15 cellular contexts compared by ENCODE assay signal in genomic region chr3:136385457-136385856, GRCh38.
DNase-seq lines count a peak whose midpoint lies in the region; ATAC-seq, FAIRE-seq and TF ChIP-seq lines count a peak whose summit lies in the region.
"Had no signal": no experiment of that assay in that cellular context is flagged by ENCODE, and none has a peak within 500 bp of the region (broad histone marks: within the 10 kb centered on the region; RNA-seq: fewer than 3 reads in every experiment).

No MANE protein-coding gene starts in this region.

- no peak for FAIRE-seq in GM12891 (lab: Jason Lieb, UNC)
- FAIRE-seq: A204.1, G401.6 had no signal

- H3K36me3 Mint-ChIP-seq in activated CD4-positive, alpha-beta T cell treated with anti-CD3 and anti-CD28 coated beads for 36 hours (ENCODE audit: low read depth), result no peaks in the 10 kb centered on the region
- peaks cover 2% of the 10 kb centered on the region for H3K36me3 Mint-ChIP-seq in effector memory CD8-positive, alpha-beta T cell (ENCODE audit: insufficient read depth)

- no peak overlapping the region for H3K27ac Mint-ChIP-seq in activated CD4-positive, alpha-beta T cell treated with anti-CD3 and anti-CD28 coated beads for 36 hours
- peak overlapping the region; percentile 19 to 71 for H3K27ac Mint-ChIP-seq in effector memory CD8-positive, alpha-beta T cell
- H3K27ac Mint-ChIP-seq: activated T-helper 17 cell treated with anti-CD3 and anti-CD28 coated beads, Interleukin-2, amount 50 U/mL, for 72 hours; GM23338; memory B cell had no signal

- POLR2A ChIA-PET in activated CD4-positive, alpha-beta T cell treated with anti-CD3 and anti-CD28 coated beads for 36 hours (lab: Charles Lee), result no interaction called here

- H3K9me3 Mint-ChIP-seq in activated CD4-positive, alpha-beta T cell treated with anti-CD3 and anti-CD28 coated beads for 36 hours (ENCODE audit: low read depth), result no peaks in the 10 kb centered on the region
- H3K9me3 Mint-ChIP-seq in effector memory CD8-positive, alpha-beta T cell, result no peaks in the 10 kb centered on the region
- H3K9me3 Mint-ChIP-seq: activated T-helper 17 cell treated with anti-CD3 and anti-CD28 coated beads, Interleukin-2, amount 50 U/mL, for 72 hours; GM23338; memory B cell had no signal

- peaks cover 3% of the 10 kb centered on the region for H3K4me1 Mint-ChIP-seq in activated CD4-positive, alpha-beta T cell treated with anti-CD3 and anti-CD28 coated beads for 36 hours
- no peaks in the 10 kb centered on the region for H3K4me1 Mint-ChIP-seq in effector memory CD8-positive, alpha-beta T cell (ENCODE audit: low read depth in 2 of 2)
- H3K4me1 Mint-ChIP-seq: activated T-helper 17 cell treated with anti-CD3 and anti-CD28 coated beads, Interleukin-2, amount 50 U/mL, for 72 hours; GM23338; memory B cell had no signal

- DNase-seq in activated CD4-positive, alpha-beta T cell treated with anti-CD3 and anti-CD28 coated beads for 36 hours, result no peak
- no peak for DNase-seq in activated CD4-positive, alpha-beta T cell treated with anti-CD3 and anti-CD28 coated beads for 1 hour
- DNase-seq in effector memory CD8-positive, alpha-beta T cell, result no peak
- no peak for DNase-seq in central memory CD4-positive, alpha-beta T cell
- no peak for DNase-seq in NCI-H526 (lab: John Stamatoyannopoulos, UW)
- no peak for DNase-seq in GM12891 (ENCODE audit: insufficient read length, low spot score)
- DNase-seq: NCI-H2107, SW 1271 had no signal

- no peak for TF ChIP-seq POLR2A in GM12891 (IDR thresholded peaks at IDR 0.05; ENCODE audit: low read depth, low read length)

- H3K4me3 Mint-ChIP-seq in activated CD4-positive, alpha-beta T cell treated with anti-CD3 and anti-CD28 coated beads for 36 hours, result no peak overlapping the region
- no peak overlapping the region for H3K4me3 Mint-ChIP-seq in effector memory CD8-positive, alpha-beta T cell
- H3K4me3 Mint-ChIP-seq: activated T-helper 17 cell treated with anti-CD3 and anti-CD28 coated beads, Interleukin-2, amount 50 U/mL, for 72 hours; GM23338; memory B cell had no signal

- intact Hi-C loops in activated CD4-positive, alpha-beta T cell treated with anti-CD3 and anti-CD28 coated beads for 36 hours (cut with DNase I, micrococcal nuclease), result no loop called here

- peak; percentile 53 for ATAC-seq in activated CD4-positive, alpha-beta T cell treated with anti-CD3 and anti-CD28 coated beads for 36 hours
- ATAC-seq in GM21381 (IDR thresholded peaks at IDR 0.05; ENCODE audit: unreplicated experiment) (peak; percentile 92), HG03108 (IDR thresholded peaks at IDR 0.05; ENCODE audit: unreplicated experiment) (peak; percentile 54)
- ATAC-seq in effector memory CD8-positive, alpha-beta T cell (replicated peaks), result no peak
- ATAC-seq: activated T-helper 17 cell treated with anti-CD3 and anti-CD28 coated beads, Interleukin-2, amount 50 U/mL, for 72 hours; GM23338 had no signal

- CTCF ChIA-PET in activated CD4-positive, alpha-beta T cell treated with anti-CD3 and anti-CD28 coated beads for 36 hours (lab: Charles Lee), result interaction anchor here (0.8 to 1.0 kb wide), 2 partner anchors 18 to 169 kb away, joined by 3 read pairs; no protein-coding TSS in a partner anchor

- no peaks in the 10 kb centered on the region for H3K27me3 Mint-ChIP-seq in activated CD4-positive, alpha-beta T cell treated with anti-CD3 and anti-CD28 coated beads for 36 hours
- H3K27me3 Mint-ChIP-seq in effector memory CD8-positive, alpha-beta T cell, result no peaks in the 10 kb centered on the region
- H3K27me3 Mint-ChIP-seq: activated T-helper 17 cell treated with anti-CD3 and anti-CD28 coated beads, Interleukin-2, amount 50 U/mL, for 72 hours; memory B cell had no signal

TF ChIP-seq in GM12891, 5 proteins besides CTCF, POLR2A, EP300 and RAD21:
- TF ChIP-seq POU2F2 (IDR thresholded peaks at IDR 0.05; ENCODE audit: low read depth, low read length), result no peak
- TF ChIP-seq PAX5 (IDR thresholded peaks at IDR 0.05; ENCODE audit: insufficient read depth, low read length, severe bottlenecking), result no peak
- TF ChIP-seq POLR2AphosphoS5 (IDR thresholded peaks at IDR 0.05; ENCODE audit: low read depth, low read length), result no peak
- no peak for TF ChIP-seq TAF1 (IDR thresholded peaks at IDR 0.05; ENCODE audit: low read depth, low read length)
- no peak for TF ChIP-seq SPI1 (IDR thresholded peaks at IDR 0.05; ENCODE audit: low read depth, low read length)
